In the genomic region with DNA sequence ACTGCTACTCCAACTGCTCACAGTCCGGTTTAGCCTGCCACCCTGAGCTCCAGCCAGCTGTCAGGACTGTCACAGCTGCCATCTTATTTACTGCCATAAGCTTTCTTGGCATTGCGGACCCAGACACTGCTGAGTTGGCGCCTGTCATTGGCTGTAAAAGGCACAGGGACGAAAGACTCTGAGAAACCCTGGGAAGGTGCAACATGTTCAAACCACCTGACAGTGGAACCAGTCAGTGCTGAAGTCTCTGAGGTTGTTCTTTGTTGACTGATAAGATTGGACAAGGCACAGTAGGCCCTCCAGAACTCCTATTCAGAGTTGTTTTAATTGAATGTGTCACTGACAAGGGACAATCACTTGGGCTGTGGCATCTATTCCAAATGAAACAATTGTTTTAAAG, we compare ENCODE assay signal across 1 cellular context.
TF ChIP-seq lines count a peak whose summit lies in the region.

No MANE protein-coding gene starts in this region.

TF ChIP-seq in H1, 55 proteins besides CTCF, POLR2A, EP300 and RAD21 (continued from another document):
- TF ChIP-seq, protein P1, sequence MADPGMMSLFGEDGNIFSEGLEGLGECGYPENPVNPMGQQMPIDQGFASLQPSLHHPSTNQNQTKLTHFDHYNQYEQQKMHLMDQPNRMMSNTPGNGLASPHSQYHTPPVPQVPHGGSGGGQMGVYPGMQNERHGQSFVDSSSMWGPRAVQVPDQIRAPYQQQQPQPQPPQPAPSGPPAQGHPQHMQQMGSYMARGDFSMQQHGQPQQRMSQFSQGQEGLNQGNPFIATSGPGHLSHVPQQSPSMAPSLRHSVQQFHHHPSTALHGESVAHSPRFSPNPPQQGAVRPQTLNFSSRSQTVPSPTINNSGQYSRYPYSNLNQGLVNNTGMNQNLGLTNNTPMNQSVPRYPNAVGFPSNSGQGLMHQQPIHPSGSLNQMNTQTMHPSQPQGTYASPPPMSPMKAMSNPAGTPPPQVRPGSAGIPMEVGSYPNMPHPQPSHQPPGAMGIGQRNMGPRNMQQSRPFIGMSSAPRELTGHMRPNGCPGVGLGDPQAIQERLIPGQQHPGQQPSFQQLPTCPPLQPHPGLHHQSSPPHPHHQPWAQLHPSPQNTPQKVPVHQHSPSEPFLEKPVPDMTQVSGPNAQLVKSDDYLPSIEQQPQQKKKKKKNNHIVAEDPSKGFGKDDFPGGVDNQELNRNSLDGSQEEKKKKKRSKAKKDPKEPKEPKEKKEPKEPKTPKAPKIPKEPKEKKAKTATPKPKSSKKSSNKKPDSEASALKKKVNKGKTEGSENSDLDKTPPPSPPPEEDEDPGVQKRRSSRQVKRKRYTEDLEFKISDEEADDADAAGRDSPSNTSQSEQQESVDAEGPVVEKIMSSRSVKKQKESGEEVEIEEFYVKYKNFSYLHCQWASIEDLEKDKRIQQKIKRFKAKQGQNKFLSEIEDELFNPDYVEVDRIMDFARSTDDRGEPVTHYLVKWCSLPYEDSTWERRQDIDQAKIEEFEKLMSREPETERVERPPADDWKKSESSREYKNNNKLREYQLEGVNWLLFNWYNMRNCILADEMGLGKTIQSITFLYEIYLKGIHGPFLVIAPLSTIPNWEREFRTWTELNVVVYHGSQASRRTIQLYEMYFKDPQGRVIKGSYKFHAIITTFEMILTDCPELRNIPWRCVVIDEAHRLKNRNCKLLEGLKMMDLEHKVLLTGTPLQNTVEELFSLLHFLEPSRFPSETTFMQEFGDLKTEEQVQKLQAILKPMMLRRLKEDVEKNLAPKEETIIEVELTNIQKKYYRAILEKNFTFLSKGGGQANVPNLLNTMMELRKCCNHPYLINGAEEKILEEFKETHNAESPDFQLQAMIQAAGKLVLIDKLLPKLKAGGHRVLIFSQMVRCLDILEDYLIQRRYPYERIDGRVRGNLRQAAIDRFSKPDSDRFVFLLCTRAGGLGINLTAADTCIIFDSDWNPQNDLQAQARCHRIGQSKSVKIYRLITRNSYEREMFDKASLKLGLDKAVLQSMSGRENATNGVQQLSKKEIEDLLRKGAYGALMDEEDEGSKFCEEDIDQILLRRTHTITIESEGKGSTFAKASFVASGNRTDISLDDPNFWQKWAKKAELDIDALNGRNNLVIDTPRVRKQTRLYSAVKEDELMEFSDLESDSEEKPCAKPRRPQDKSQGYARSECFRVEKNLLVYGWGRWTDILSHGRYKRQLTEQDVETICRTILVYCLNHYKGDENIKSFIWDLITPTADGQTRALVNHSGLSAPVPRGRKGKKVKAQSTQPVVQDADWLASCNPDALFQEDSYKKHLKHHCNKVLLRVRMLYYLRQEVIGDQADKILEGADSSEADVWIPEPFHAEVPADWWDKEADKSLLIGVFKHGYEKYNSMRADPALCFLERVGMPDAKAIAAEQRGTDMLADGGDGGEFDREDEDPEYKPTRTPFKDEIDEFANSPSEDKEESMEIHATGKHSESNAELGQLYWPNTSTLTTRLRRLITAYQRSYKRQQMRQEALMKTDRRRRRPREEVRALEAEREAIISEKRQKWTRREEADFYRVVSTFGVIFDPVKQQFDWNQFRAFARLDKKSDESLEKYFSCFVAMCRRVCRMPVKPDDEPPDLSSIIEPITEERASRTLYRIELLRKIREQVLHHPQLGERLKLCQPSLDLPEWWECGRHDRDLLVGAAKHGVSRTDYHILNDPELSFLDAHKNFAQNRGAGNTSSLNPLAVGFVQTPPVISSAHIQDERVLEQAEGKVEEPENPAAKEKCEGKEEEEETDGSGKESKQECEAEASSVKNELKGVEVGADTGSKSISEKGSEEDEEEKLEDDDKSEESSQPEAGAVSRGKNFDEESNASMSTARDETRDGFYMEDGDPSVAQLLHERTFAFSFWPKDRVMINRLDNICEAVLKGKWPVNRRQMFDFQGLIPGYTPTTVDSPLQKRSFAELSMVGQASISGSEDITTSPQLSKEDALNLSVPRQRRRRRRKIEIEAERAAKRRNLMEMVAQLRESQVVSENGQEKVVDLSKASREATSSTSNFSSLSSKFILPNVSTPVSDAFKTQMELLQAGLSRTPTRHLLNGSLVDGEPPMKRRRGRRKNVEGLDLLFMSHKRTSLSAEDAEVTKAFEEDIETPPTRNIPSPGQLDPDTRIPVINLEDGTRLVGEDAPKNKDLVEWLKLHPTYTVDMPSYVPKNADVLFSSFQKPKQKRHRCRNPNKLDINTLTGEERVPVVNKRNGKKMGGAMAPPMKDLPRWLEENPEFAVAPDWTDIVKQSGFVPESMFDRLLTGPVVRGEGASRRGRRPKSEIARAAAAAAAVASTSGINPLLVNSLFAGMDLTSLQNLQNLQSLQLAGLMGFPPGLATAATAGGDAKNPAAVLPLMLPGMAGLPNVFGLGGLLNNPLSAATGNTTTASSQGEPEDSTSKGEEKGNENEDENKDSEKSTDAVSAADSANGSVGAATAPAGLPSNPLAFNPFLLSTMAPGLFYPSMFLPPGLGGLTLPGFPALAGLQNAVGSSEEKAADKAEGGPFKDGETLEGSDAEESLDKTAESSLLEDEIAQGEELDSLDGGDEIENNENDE (IDR thresholded peaks at IDR 0.05; ENCODE audit: insufficient replicate concordance, low read length), result no peak
- TF ChIP-seq CHD1 (IDR thresholded peaks at IDR 0.05; ENCODE audit: low read depth, low read length), result no peak
- no peak for TF ChIP-seq YY1 (IDR thresholded peaks at IDR 0.05; ENCODE audit: low read depth, low read length)
- TF ChIP-seq EZH2 (IDR thresholded peaks at IDR 0.05; ENCODE audit: low read depth, low read length, severe bottlenecking), result no peak
- TF ChIP-seq POLR2AphosphoS5 (IDR thresholded peaks at IDR 0.05; ENCODE audit: low read depth, low read length), result no peak
- no peak for TF ChIP-seq BACH1 (IDR thresholded peaks at IDR 0.05; ENCODE audit: low read length)
TF ChIP-seq in H1: peak in this region for 0.
